1 cellular context compared by ENCODE assay signal in genomic region chr9:136629879-136630661, GRCh38.
TF ChIP-seq lines count a peak whose summit lies in the region.

No MANE protein-coding gene starts in this region.

TF ChIP-seq in endothelial cell of umbilical vein, 7 proteins besides CTCF, POLR2A, EP300 and RAD21 (continued from another document):
- TF ChIP-seq JUN (IDR thresholded peaks at IDR 0.05; ENCODE audit: borderline replicate concordance, insufficient read depth, insufficient read length, low read depth) (no peak), FOS (IDR thresholded peaks at IDR 0.05; ENCODE audit: borderline replicate concordance, insufficient read depth, low read length) (no peak), MYC (IDR thresholded peaks at IDR 0.05; ENCODE audit: low read depth, low read length) (no peak), EZH2 (IDR thresholded peaks at IDR 0.05; ENCODE audit: borderline replicate concordance, low read depth, low read length, severe bottlenecking) (no peak), GATA2 (IDR thresholded peaks at IDR 0.05; ENCODE audit: insufficient read depth, insufficient read length, low read depth, low read length) (no peak)
